ENCODE assay signal across 19 cellular contexts in the genomic region with DNA sequence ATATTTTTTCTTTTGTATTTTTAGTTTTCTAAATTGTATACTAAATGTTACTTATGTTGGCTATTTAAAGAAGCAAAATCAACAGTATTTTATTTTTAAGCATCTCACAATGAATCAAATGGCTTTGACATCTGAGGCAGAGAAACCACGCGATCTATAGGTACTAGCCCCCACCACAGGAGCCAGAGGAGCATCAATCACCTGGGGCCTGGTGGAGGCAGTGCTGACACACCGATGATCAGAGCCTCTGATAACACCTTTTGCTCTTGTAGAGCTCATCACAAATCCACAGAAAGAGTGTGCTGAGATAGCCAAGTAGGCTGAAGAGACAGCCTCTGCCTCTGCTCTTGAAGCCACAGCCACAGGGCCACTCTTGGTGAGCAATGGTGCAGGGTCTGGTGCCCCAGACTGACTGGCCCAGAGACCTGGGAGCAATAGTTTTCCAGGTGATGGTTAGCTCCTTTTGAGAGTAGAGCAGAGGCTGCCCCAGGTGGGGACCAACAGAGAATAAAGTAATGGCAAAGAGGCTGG.
"Had no signal": no experiment of that assay in that cellular context is flagged by ENCODE, and none has a peak within 500 bp of the region (broad histone marks: within the 10 kb centered on the region; RNA-seq: fewer than 3 reads in every experiment).

No MANE protein-coding gene starts in this region.

- H3K27ac Mint-ChIP-seq: activated naive CD8-positive, alpha-beta T cell treated with anti-CD3 and anti-CD28 coated beads for 36 hours; activated T-cell treated with anti-CD3 and anti-CD28 coated beads, Interleukin-2, amount 50 U/mL, for 24 hours; activated T-helper 17 cell treated with anti-CD3 and anti-CD28 coated beads, Interleukin-2, amount 50 U/mL, for 72 hours; nephron had no signal

- DNase-seq: activated CD4-positive, alpha-beta T cell treated with anti-CD3 and anti-CD28 coated beads, Interleukin-2, amount 50 U/mL, for 48 hours; activated CD4-positive, CD25-positive, alpha-beta regulatory T cell treated with anti-CD3 and anti-CD28 coated beads, Interleukin-2, amount 50 U/mL, for 72 hours; activated naive CD8-positive, alpha-beta T cell treated with anti-CD3 and anti-CD28 coated beads for 36 hours; activated T-cell treated with anti-CD3 and anti-CD28 coated beads, Interleukin-2, amount 50 U/mL, for 24 hours; amygdala; cortex of kidney; heart right ventricle; left lung; nucleus accumbens; right lobe of liver; stimulated activated CD4-positive, alpha-beta T cell treated with anti-CD3 and anti-CD28 coated beads, Interleukin-2, amount 100 ng/mL, for 24 hours; stimulated activated naive CD8-positive, alpha-beta T cell treated with anti-CD3 and anti-CD28 coated beads, Interleukin-15, amount 100 ng/mL, for 72 hours; T-helper 1 cell; WERI-Rb-1 had no signal

- H3K27me3 ChIP-seq: heart right ventricle, left lung, right lobe of liver, tibial nerve had no signal

- H3K4me3 Mint-ChIP-seq: activated naive CD8-positive, alpha-beta T cell treated with anti-CD3 and anti-CD28 coated beads for 36 hours; activated T-cell treated with anti-CD3 and anti-CD28 coated beads, Interleukin-2, amount 50 U/mL, for 24 hours; activated T-helper 17 cell treated with anti-CD3 and anti-CD28 coated beads, Interleukin-2, amount 50 U/mL, for 72 hours; nephron; stimulated activated effector memory CD8-positive, alpha-beta T cell treated with anti-CD3 and anti-CD28 coated beads, Interleukin-12 subunit alpha, Interleukin-12 subunit beta, amount 100 ng/mL, for 72 hours; stimulated activated naive CD8-positive, alpha-beta T cell treated with anti-CD3 and anti-CD28 coated beads, Interleukin-15, amount 100 ng/mL, for 72 hours had no signal

- H3K4me3 ChIP-seq: heart right ventricle, left lung, right lobe of liver, skin epidermis, tibial nerve had no signal

- H3K27me3 Mint-ChIP-seq: activated naive CD8-positive, alpha-beta T cell treated with anti-CD3 and anti-CD28 coated beads for 36 hours; activated T-cell treated with anti-CD3 and anti-CD28 coated beads, Interleukin-2, amount 50 U/mL, for 24 hours; activated T-helper 17 cell treated with anti-CD3 and anti-CD28 coated beads, Interleukin-2, amount 50 U/mL, for 72 hours; stimulated activated naive CD8-positive, alpha-beta T cell treated with anti-CD3 and anti-CD28 coated beads, Interleukin-15, amount 100 ng/mL, for 72 hours had no signal

- H3K9me3 ChIP-seq: heart right ventricle, left lung, right lobe of liver, tibial nerve had no signal

- H3K4me1 Mint-ChIP-seq: activated naive CD8-positive, alpha-beta T cell treated with anti-CD3 and anti-CD28 coated beads for 36 hours; activated T-helper 17 cell treated with anti-CD3 and anti-CD28 coated beads, Interleukin-2, amount 50 U/mL, for 72 hours; nephron; stimulated activated naive CD8-positive, alpha-beta T cell treated with anti-CD3 and anti-CD28 coated beads, Interleukin-15, amount 100 ng/mL, for 72 hours had no signal

- H3K9me3 Mint-ChIP-seq: activated naive CD8-positive, alpha-beta T cell treated with anti-CD3 and anti-CD28 coated beads for 36 hours; activated T-cell treated with anti-CD3 and anti-CD28 coated beads, Interleukin-2, amount 50 U/mL, for 24 hours; activated T-helper 17 cell treated with anti-CD3 and anti-CD28 coated beads, Interleukin-2, amount 50 U/mL, for 72 hours; nephron; stimulated activated effector memory CD8-positive, alpha-beta T cell treated with anti-CD3 and anti-CD28 coated beads, Interleukin-12 subunit alpha, Interleukin-12 subunit beta, amount 100 ng/mL, for 72 hours; stimulated activated naive CD8-positive, alpha-beta T cell treated with anti-CD3 and anti-CD28 coated beads, Interleukin-15, amount 100 ng/mL, for 72 hours had no signal

- ATAC-seq: activated T-helper 17 cell treated with anti-CD3 and anti-CD28 coated beads, Interleukin-2, amount 50 U/mL, for 72 hours; left lung; stimulated activated effector memory CD8-positive, alpha-beta T cell treated with anti-CD3 and anti-CD28 coated beads, Interleukin-12 subunit alpha, Interleukin-12 subunit beta, amount 100 ng/mL, for 72 hours; stimulated activated naive CD8-positive, alpha-beta T cell treated with anti-CD3 and anti-CD28 coated beads, Interleukin-15, amount 100 ng/mL, for 72 hours had no signal

- H3K4me1 ChIP-seq: left lung, tibial nerve had no signal

- H3K27ac ChIP-seq: left lung, skin epidermis, tibial nerve, WERI-Rb-1 had no signal
